ENCODE assay signal across 8 cellular contexts in genomic region chr4:104967034-104967401, GRCh38.
DNase-seq lines count a peak whose midpoint lies in the region; ATAC-seq, FAIRE-seq and TF ChIP-seq lines count a peak whose summit lies in the region.
"Had no signal": no experiment of that assay in that cellular context is flagged by ENCODE, and none has a peak within 500 bp of the region (broad histone marks: within the 10 kb centered on the region; RNA-seq: fewer than 3 reads in every experiment).

No MANE protein-coding gene starts in this region.

- H3K9me3 ChIP-seq in OCI-LY3 (ENCODE audit: insufficient read depth, low read length) = no peaks in the 10 kb centered on the region
- no peaks in the 10 kb centered on the region for H3K9me3 ChIP-seq in testis

- ATAC-seq in HG02981 (IDR thresholded peaks at IDR 0.05; ENCODE audit: unreplicated experiment) = peak; percentile 11

- DNase-seq in GM19239 (ENCODE audit: insufficient read length, low spot score) (no peak), mesothelial cell of epicardium (ENCODE audit: low spot score in 2 of 2, unreplicated experiment in 2 of 2) (no peak), hippocampal formation (lab: John Stamatoyannopoulos, UW) (no peak), RKO (ENCODE audit: low spot score) (no peak), testis (no peak)

- H3K4me1 Mint-ChIP-seq in mesothelial cell of epicardium = peaks cover 36% of the 10 kb centered on the region

- H3K4me2 ChIP-seq in OCI-LY3 (ENCODE audit: low read length) = peak overlapping the region; percentile 92

- H3K27ac Mint-ChIP-seq in mesothelial cell of epicardium = peak overlapping the region; percentile 92

- 69 to 74% methylated on average over 3 of the region's 3 CpGs for WGBS in testis, 2 donors

- peak overlapping the region; percentile 69 for H3K9ac ChIP-seq in OCI-LY3 (ENCODE audit: low read length)

- no peak for TF ChIP-seq CTCF in OCI-LY3 (IDR thresholded peaks at IDR 0.05; ENCODE audit: low read depth, low read length)
- no peak for TF ChIP-seq CTCF in mesothelial cell of epicardium (IDR thresholded peaks at IDR 0.05; ENCODE audit: unreplicated experiment)
- TF ChIP-seq CTCF in testis (IDR thresholded peaks at IDR 0.05) = no peak

- peaks cover 1% of the 10 kb centered on the region for H3K36me3 Mint-ChIP-seq in mesothelial cell of epicardium

- peaks cover 11% of the 10 kb centered on the region for H3K9me3 Mint-ChIP-seq in mesothelial cell of epicardium

- TF ChIP-seq POLR2A in testis (IDR thresholded peaks at IDR 0.05) = no peak

- peaks cover 68% of the 10 kb centered on the region for H3K4me1 ChIP-seq in OCI-LY3 (ENCODE audit: low read length)
- no peaks in the 10 kb centered on the region for H3K4me1 ChIP-seq in testis

- H3K27me3 ChIP-seq in OCI-LY3 (ENCODE audit: low read depth, low read length) = no peaks in the 10 kb centered on the region
- no peaks in the 10 kb centered on the region for H3K27me3 ChIP-seq in testis

- intact Hi-C loops in testis (cut with DNase I; ENCODE audit: low total_unique reads) = no loop called here

- peak overlapping the region; percentile 94 for H2AFZ ChIP-seq in OCI-LY3 (ENCODE audit: low read depth, low read length)

- H3K27me3 Mint-ChIP-seq in mesothelial cell of epicardium (ENCODE audit: low read depth) = no peaks in the 10 kb centered on the region

- H3K4me3 ChIP-seq in OCI-LY3 (ENCODE audit: low read length) (peak overlapping the region; percentile 67), testis (no peak overlapping the region)

- H3K36me3 ChIP-seq in OCI-LY3 (replicated peaks; ENCODE audit: low read depth, low read length) (no peaks in the 10 kb centered on the region), testis (ENCODE audit: low read depth, missing control alignments) (no peaks in the 10 kb centered on the region)

- FAIRE-seq in GM19239 (lab: Jason Lieb, UNC) = peak; percentile 66
- FAIRE-seq: endothelial cell of umbilical vein had no signal

- peak overlapping the region; percentile 96 for H3K27ac ChIP-seq in OCI-LY3 (ENCODE audit: low read length)
- H3K27ac ChIP-seq in testis = no peak overlapping the region

- H4K20me1 ChIP-seq in OCI-LY3 (ENCODE audit: insufficient read depth, low read length) = no peaks in the 10 kb centered on the region

- H3K4me3 Mint-ChIP-seq in mesothelial cell of epicardium = no peak overlapping the region

- H3K79me2 ChIP-seq in OCI-LY3 (ENCODE audit: low read length) = no peaks in the 10 kb centered on the region
